1 cellular context compared by ENCODE assay signal in the genomic region with DNA sequence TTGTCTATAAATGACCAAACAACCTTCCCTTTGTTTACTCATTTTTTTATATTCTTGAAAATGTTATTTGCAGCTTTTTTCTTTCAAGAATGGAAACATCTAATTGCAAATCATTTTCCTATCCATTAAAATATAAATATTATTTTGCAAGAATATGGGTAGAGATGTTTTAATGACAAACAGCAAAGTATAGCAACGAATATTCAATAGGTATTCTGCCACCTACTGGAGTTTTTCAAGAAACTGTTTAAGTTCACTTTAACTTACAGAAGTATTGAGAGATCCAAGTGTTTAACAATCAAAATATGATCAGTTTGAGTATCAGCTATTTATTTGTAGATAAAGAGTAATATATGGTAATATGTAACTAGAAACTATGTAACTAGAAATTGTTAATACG.
TF ChIP-seq lines count a peak whose summit lies in the region.

No MANE protein-coding gene starts in this region.

TF ChIP-seq in GM12878, 131 proteins besides CTCF, POLR2A, EP300 and RAD21:
- no peak for TF ChIP-seq MTA3 (IDR thresholded peaks at IDR 0.05; ENCODE audit: borderline replicate concordance, low read length)
- no peak for TF ChIP-seq WRNIP1 (IDR thresholded peaks at IDR 0.05; ENCODE audit: borderline replicate concordance, low read depth, low read length)
- no peak for TF ChIP-seq ATF7 (IDR thresholded peaks at IDR 0.05; ENCODE audit: low read depth)
- no peak for TF ChIP-seq STAT1 (conservative IDR thresholded peaks at IDR 0.05)
- TF ChIP-seq YBX1 (IDR thresholded peaks at IDR 0.05), result no peak
- TF ChIP-seq RUNX3 (IDR thresholded peaks at IDR 0.05; ENCODE audit: low read length), result no peak
- no peak for TF ChIP-seq ZNF217 (IDR thresholded peaks at IDR 0.05)
- no peak for TF ChIP-seq MXI1 (IDR thresholded peaks at IDR 0.05; ENCODE audit: low read depth, low read length)
- TF ChIP-seq, protein P1, sequence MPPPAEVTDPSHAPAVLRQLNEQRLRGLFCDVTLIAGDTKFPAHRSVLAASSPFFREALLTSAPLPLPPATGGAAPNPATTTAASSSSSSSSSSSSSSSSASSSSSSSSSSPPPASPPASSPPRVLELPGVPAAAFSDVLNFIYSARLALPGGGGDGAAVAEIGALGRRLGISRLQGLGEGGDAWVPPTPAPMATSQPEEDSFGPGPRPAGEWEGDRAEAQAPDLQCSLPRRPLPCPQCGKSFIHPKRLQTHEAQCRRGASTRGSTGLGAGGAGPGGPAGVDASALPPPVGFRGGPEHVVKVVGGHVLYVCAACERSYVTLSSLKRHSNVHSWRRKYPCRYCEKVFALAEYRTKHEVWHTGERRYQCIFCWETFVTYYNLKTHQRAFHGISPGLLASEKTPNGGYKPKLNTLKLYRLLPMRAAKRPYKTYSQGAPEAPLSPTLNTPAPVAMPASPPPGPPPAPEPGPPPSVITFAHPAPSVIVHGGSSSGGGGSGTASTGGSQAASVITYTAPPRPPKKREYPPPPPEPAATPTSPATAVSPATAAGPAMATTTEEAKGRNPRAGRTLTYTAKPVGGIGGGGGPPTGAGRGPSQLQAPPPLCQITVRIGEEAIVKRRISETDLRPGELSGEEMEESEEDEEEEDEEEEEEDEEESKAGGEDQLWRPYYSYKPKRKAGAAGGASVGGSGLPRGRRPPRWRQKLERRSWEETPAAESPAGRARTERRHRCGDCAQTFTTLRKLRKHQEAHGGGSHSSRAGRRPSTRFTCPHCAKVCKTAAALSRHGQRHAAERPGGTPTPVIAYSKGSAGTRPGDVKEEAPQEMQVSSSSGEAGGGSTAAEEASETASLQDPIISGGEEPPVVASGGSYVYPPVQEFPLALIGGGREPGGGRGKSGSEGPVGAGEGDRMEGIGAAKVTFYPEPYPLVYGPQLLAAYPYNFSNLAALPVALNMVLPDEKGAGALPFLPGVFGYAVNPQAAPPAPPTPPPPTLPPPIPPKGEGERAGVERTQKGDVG (CRISPR knock-in tag; IDR thresholded peaks at IDR 0.05), result no peak
- TF ChIP-seq EED (IDR thresholded peaks at IDR 0.05; ENCODE audit: low read depth), result no peak
- TF ChIP-seq CBFB (IDR thresholded peaks at IDR 0.05; ENCODE audit: low read depth), result no peak
